ENCODE assay signal across 12 cellular contexts in genomic region chr10:117112220-117112619, GRCh38. TPM values are rescaled to one million over a fixed set of nuclear protein-coding genes. Genes with fewer than 3 reads are reported as not detected.
DNase-seq lines count a peak whose midpoint lies in the region; ATAC-seq, FAIRE-seq and TF ChIP-seq lines count a peak whose summit lies in the region.
"Had no signal": no experiment of that assay in that cellular context is flagged by ENCODE, and none has a peak within 500 bp of the region (broad histone marks: within the 10 kb centered on the region; RNA-seq: fewer than 3 reads in every experiment).

No MANE protein-coding gene starts in this region.

- H3K36me3 ChIP-seq in HAP-1 (replicated peaks) (no peaks in the 10 kb centered on the region), kidney (ENCODE audit: control insufficient read depth in 1 of 2, insufficient read depth in 2 of 2, low read length in 2 of 2) (no peaks in the 10 kb centered on the region), right atrium auricular region (no peaks in the 10 kb centered on the region), Peyer's patch (no peaks in the 10 kb centered on the region), testis (ENCODE audit: low read depth, missing control alignments) (no peaks in the 10 kb centered on the region)

- no peak for DNase-seq in AG04449 (ENCODE audit: low read depth, low spot score)
- DNase-seq in HAP-1 (ENCODE audit: low spot score in 2 of 2), result peak; percentile 28 to 39
- no peak for DNase-seq in kidney
- DNase-seq in NCI-H1048 (lab: John Stamatoyannopoulos, UW), result no peak
- DNase-seq in right atrium auricular region (ENCODE audit: low spot score), result no peak
- DNase-seq in Peyer's patch, result no peak
- DNase-seq in testis, result no peak
- DNase-seq: activated CD4-positive, alpha-beta T cell treated with anti-CD3 and anti-CD28 coated beads for 1 hour; activated gamma-delta T cell treated with Interleukin-2 at 50 U/mL for 16 hours; NCI-H1417 treated with DMSO at 0.1 percent for 48 hours; nephron progenitor cell had no signal

- 39 to 41% methylated on average over 1 of the region's 1 CpG for WGBS in testis, 2 donors

- CTCF ChIA-PET in AG04449 (lab: Yijun Ruan, JAX), result interaction anchor here (0.7 kb wide), 1 partner anchor 163 kb away, joined by 3 read pairs; no protein-coding TSS in a partner anchor

- H3K4me1 ChIP-seq in HAP-1, result no peaks in the 10 kb centered on the region; the same call in 1 of the 2 replicates
- no peaks in the 10 kb centered on the region for H3K4me1 ChIP-seq in kidney (ENCODE audit: control insufficient read depth in 1 of 2, insufficient read depth in 1 of 2, low read depth in 1 of 2, low read length in 2 of 2)
- H3K4me1 ChIP-seq in right atrium auricular region, result no peaks in the 10 kb centered on the region
- no peaks in the 10 kb centered on the region for H3K4me1 ChIP-seq in Peyer's patch
- no peaks in the 10 kb centered on the region for H3K4me1 ChIP-seq in testis

- H3K27ac ChIP-seq in kidney (ENCODE audit: low read depth in 2 of 2, low read length in 2 of 2) (no peak overlapping the region), right atrium auricular region (no peak overlapping the region), Peyer's patch (no peak overlapping the region), testis (no peak overlapping the region)

- in situ Hi-C loops in HAP-1 (cut with MboI; ENCODE audit: low sequenced_read_pairs), result no loop called here

- ATAC-seq in SK-N-SH treated with all-trans-retinoic acid at 6 μM for 48 hours, result peak; percentile 56; the same call in 2 of the 3 replicates

- intact Hi-C loops in kidney (cut with DNase I) (no loop called here), testis (cut with DNase I; ENCODE audit: low total_unique reads) (no loop called here)

- H3K4me3 ChIP-seq in AG04449 (ENCODE audit: low read depth, low read length), result no peak overlapping the region
- no peak overlapping the region for H3K4me3 ChIP-seq in HAP-1
- no peak overlapping the region for H3K4me3 ChIP-seq in kidney (ENCODE audit: low read length in 2 of 2)
- H3K4me3 ChIP-seq in right atrium auricular region, result no peak overlapping the region
- no peak overlapping the region for H3K4me3 ChIP-seq in Peyer's patch
- no peak overlapping the region for H3K4me3 ChIP-seq in testis

- TF ChIP-seq CTCF in AG04449 (IDR thresholded peaks at IDR 0.05; ENCODE audit: insufficient read depth, low read length, missing control alignments) (peak; percentile 12), kidney (IDR thresholded peaks at IDR 0.05; ENCODE audit: borderline replicate concordance, extremely low read depth, insufficient read depth) (peak; percentile 20), right atrium auricular region (IDR thresholded peaks at IDR 0.05) (no peak), Peyer's patch (IDR thresholded peaks at IDR 0.05) (peak in 2 of 6 experiments; percentile 20 to 21), testis (IDR thresholded peaks at IDR 0.05) (no peak)

- no peak for FAIRE-seq in kidney (lab: Jason Lieb, UNC)

- POLR2A ChIA-PET in AG04449 (lab: Yijun Ruan, JAX), result no interaction called here

- H3K9ac ChIP-seq in kidney (ENCODE audit: low read length in 2 of 2), result no peak overlapping the region

- H3K9me3 ChIP-seq in HAP-1 (no peaks in the 10 kb centered on the region), kidney (ENCODE audit: control insufficient read depth in 1 of 2, low read length in 2 of 2) (no peaks in the 10 kb centered on the region), right atrium auricular region (no peaks in the 10 kb centered on the region), Peyer's patch (no peaks in the 10 kb centered on the region), testis (no peaks in the 10 kb centered on the region)

- TF ChIP-seq POLR2A in Peyer's patch (IDR thresholded peaks at IDR 0.05) (no peak), testis (IDR thresholded peaks at IDR 0.05) (no peak)

- H3K27me3 ChIP-seq in HAP-1 (ENCODE audit: low read depth) (peaks cover 8% of the 10 kb centered on the region; the same call in 1 of the 2 replicates), right atrium auricular region (no peaks in the 10 kb centered on the region), Peyer's patch (no peaks in the 10 kb centered on the region), testis (no peaks in the 10 kb centered on the region)

TF ChIP-seq in SK-N-SH treated with all-trans-retinoic acid at 6 μM for 48 hours, 23 proteins besides CTCF, POLR2A, EP300 and RAD21:
- TF ChIP-seq CSRNP3 (CRISPR knock-in tag; IDR thresholded peaks at IDR 0.05) (no peak), ZC3H10 (CRISPR knock-in tag; IDR thresholded peaks at IDR 0.05) (no peak), ZNF565 (CRISPR knock-in tag; conservative IDR thresholded peaks at IDR 0.05; ENCODE audit: low read depth) (no peak), ZNF8 (CRISPR knock-in tag; IDR thresholded peaks at IDR 0.05) (no peak), POU6F1 (CRISPR knock-in tag; IDR thresholded peaks at IDR 0.05; ENCODE audit: borderline replicate concordance, low read depth) (no peak), TSHZ2 (CRISPR knock-in tag; IDR thresholded peaks at IDR 0.05) (no peak), ZFP30 (CRISPR knock-in tag; IDR thresholded peaks at IDR 0.05) (no peak), ESRRG (CRISPR knock-in tag; IDR thresholded peaks at IDR 0.05) (no peak), CREB5 (CRISPR knock-in tag; IDR thresholded peaks at IDR 0.05; ENCODE audit: low read depth) (no peak)

RNA-seq across cellular contexts. Expression of gene VAX1, which starts 25.9 kb away (rescaled TPM):
- total RNA-seq in kidney (not detected), right atrium auricular region (not detected), Peyer's patch (not detected), testis (under 1 TPM; 0.56 to 0.71 TPM)
- polyA plus RNA-seq in kidney (ENCODE audit: insufficient read depth, low read depth, low replicate concordance) (not detected), testis (ENCODE audit: insufficient read depth, low read depth, low replicate concordance) (0.47 TPM)

Comparison
In these comparisons a context has a peak if more than half of its experiments do, and no peak if none do; other contexts are left out.
1. DNase-seq: peak in HAP-1 (2 of 2); none in AG04449 (single experiment), kidney (single experiment), NCI-H1048 (single experiment), right atrium auricular region (single experiment), Peyer's patch (0 of 3) and testis (single experiment).
2. CTCF ChIP-seq: peak in AG04449 (single experiment) and kidney (single experiment); none in right atrium auricular region (0 of 2) and testis (0 of 3).